8 cellular contexts compared by ENCODE assay signal in genomic region chr7:150322114-150322832, GRCh38. TPM values are rescaled to one million over a fixed set of nuclear protein-coding genes. Genes with fewer than 3 reads are reported as not detected.
A peak's percentile ranks its signal among the peaks of the same experiment; 100 is the strongest.
DNase-seq lines count a peak whose midpoint lies in the region; ATAC-seq and TF ChIP-seq lines count a peak whose summit lies in the region.

No MANE protein-coding gene starts in this region.

- H3K4me1 Mint-ChIP-seq in activated T-cell treated with anti-CD3 and anti-CD28 coated beads, Interleukin-2, amount 50 U/mL, for 4 hours (ENCODE audit: low read depth), result peaks cover 47% of the 10 kb centered on the region
- H3K4me1 Mint-ChIP-seq in immature natural killer cell (peaks cover 31 to 34% of the 10 kb centered on the region in 2 donors), osteocyte (ENCODE audit: unreplicated experiment) (no peaks in the 10 kb centered on the region)

- ATAC-seq in GM19395 (IDR thresholded peaks at IDR 0.05; ENCODE audit: unreplicated experiment), result peak; percentile 33
- ATAC-seq in activated T-cell treated with anti-CD3 and anti-CD28 coated beads, Interleukin-2, amount 50 U/mL, for 4 hours, result peak; percentile 17 to 27

- no peaks in the 10 kb centered on the region for H3K9me3 Mint-ChIP-seq in activated T-cell treated with anti-CD3 and anti-CD28 coated beads, Interleukin-2, amount 50 U/mL, for 4 hours
- H3K9me3 Mint-ChIP-seq in immature natural killer cell, result no peaks in the 10 kb centered on the region
- no peaks in the 10 kb centered on the region for H3K9me3 Mint-ChIP-seq in osteocyte (ENCODE audit: unreplicated experiment)

- no peaks in the 10 kb centered on the region for H3K27me3 Mint-ChIP-seq in activated T-cell treated with anti-CD3 and anti-CD28 coated beads, Interleukin-2, amount 50 U/mL, for 4 hours (ENCODE audit: low read depth)
- H3K27me3 Mint-ChIP-seq in immature natural killer cell (ENCODE audit: low read depth in 3 of 3) (peaks cover 2% of the 10 kb centered on the region in 3 donors), osteocyte (ENCODE audit: unreplicated experiment) (peaks cover 6% of the 10 kb centered on the region)

- TF ChIP-seq CTCF in osteocyte (IDR thresholded peaks at IDR 0.05), result no peak

- H3K36me3 Mint-ChIP-seq in activated T-cell treated with anti-CD3 and anti-CD28 coated beads, Interleukin-2, amount 50 U/mL, for 4 hours (ENCODE audit: insufficient read depth), result peaks cover 19% of the 10 kb centered on the region
- H3K36me3 Mint-ChIP-seq in immature natural killer cell, result peaks cover 10 to 18% (median 16%) of the 10 kb centered on the region in 3 donors
- no peaks in the 10 kb centered on the region for H3K36me3 Mint-ChIP-seq in osteocyte (ENCODE audit: unreplicated experiment)

- intact Hi-C loops in posterior cingulate gyrus (cut with DNase I), result no loop called here

- H3K4me3 Mint-ChIP-seq in activated T-cell treated with anti-CD3 and anti-CD28 coated beads, Interleukin-2, amount 50 U/mL, for 4 hours, result peak overlapping the region; percentile 96
- H3K4me3 Mint-ChIP-seq in immature natural killer cell (peak overlapping the region; percentile 93 to 98 (median 96)), osteocyte (ENCODE audit: unreplicated experiment) (no peak overlapping the region)

- H3K27ac Mint-ChIP-seq in immature natural killer cell (peak overlapping the region; percentile 91 to 95 (median 93)), osteocyte (ENCODE audit: unreplicated experiment) (no peak overlapping the region)

- DNase-seq in NCI-H146 treated with DMSO at 0.1 percent for 48 hours (lab: John Stamatoyannopoulos, UW; ENCODE audit: unreplicated experiment) (peak; percentile 14), immature natural killer cell (peak; percentile 22 to 47 (median 24)), posterior cingulate gyrus (no peak), osteocyte (ENCODE audit: extremely low spot score, unreplicated experiment) (no peak), NCI-H526 treated with DMSO at 0.1 percent for 48 hours (lab: John Stamatoyannopoulos, UW) (no peak)
- peak; percentile 61 for DNase-seq in activated T-cell treated with anti-CD3 and anti-CD28 coated beads, Interleukin-2, amount 50 U/mL, for 4 hours
- peak; percentile 11 to 26 for DNase-seq in stimulated activated CD8-positive, alpha-beta memory T cell treated with anti-CD3 and anti-CD28 coated beads, Interleukin-2, amount 100 ng/mL, for 1 hour (ENCODE audit: low read depth in 2 of 2)

RNA-seq across cellular contexts. Expression of gene LRRC61, which starts 0.9 kb away (rescaled TPM):
- total RNA-seq in activated T-cell treated with anti-CD3 and anti-CD28 coated beads, Interleukin-2, amount 50 U/mL, for 4 hours, result 10 to 100 TPM; 24.5 to 29.4 (median 26.1) TPM
- polyA plus RNA-seq in immature natural killer cell, result 10 to 100 TPM; 19.4 to 26.6 (median 20.6) TPM
- total RNA-seq in osteocyte, result not detected in 2 replicates

RNA-seq across cellular contexts. Expression of gene ACTR3C, which starts 1.1 kb away (rescaled TPM):
- 1 to 10 TPM; 5.1 to 7.0 (median 5.5) TPM for total RNA-seq in activated T-cell treated with anti-CD3 and anti-CD28 coated beads, Interleukin-2, amount 50 U/mL, for 4 hours
- polyA plus RNA-seq in immature natural killer cell, result 1 to 10 TPM; 3.6 to 8.8 (median 6.5) TPM
- not detected in 2 replicates for total RNA-seq in osteocyte

RNA-seq across cellular contexts. Expression of gene RARRES2, which starts 19.2 kb away (rescaled TPM):
- total RNA-seq in activated T-cell treated with anti-CD3 and anti-CD28 coated beads, Interleukin-2, amount 50 U/mL, for 4 hours, result 1 to 10 TPM; 1.2 to 1.4 (median 1.3) TPM
- polyA plus RNA-seq in immature natural killer cell, result not detected
- total RNA-seq in osteocyte, result not detected in 2 replicates

RNA-seq across cellular contexts. Expression of gene REPIN1, which starts 46.3 kb away (rescaled TPM):
- total RNA-seq in activated T-cell treated with anti-CD3 and anti-CD28 coated beads, Interleukin-2, amount 50 U/mL, for 4 hours, result 10 to 100 TPM; 54.7 to 68.4 (median 62.6) TPM
- polyA plus RNA-seq in immature natural killer cell, result 10 to 100 TPM; 40.6 to 86.0 (median 43.2) TPM
- 66.3 and 72.9 TPM in 2 replicates for total RNA-seq in osteocyte

RNA-seq across cellular contexts. Expression of gene ZNF775, which starts 56.9 kb away (rescaled TPM):
- total RNA-seq in activated T-cell treated with anti-CD3 and anti-CD28 coated beads, Interleukin-2, amount 50 U/mL, for 4 hours, result 1 to 10 TPM; 3.4 to 4.5 (median 4.2) TPM
- 1 to 10 TPM; 3.3 to 5.5 (median 5.5) TPM for polyA plus RNA-seq in immature natural killer cell
- total RNA-seq in osteocyte, result 5.9 and 8.0 TPM in 2 replicates

Comparison
In these comparisons a context has a peak if more than half of its experiments do, and no peak if none do; other contexts are left out.
1. DNase-seq: peak in NCI-H146 treated with DMSO at 0.1 percent for 48 hours (single experiment), activated T-cell treated with anti-CD3 and anti-CD28 coated beads, Interleukin-2, amount 50 U/mL, for 4 hours (single experiment), immature natural killer cell (3 of 3) and stimulated activated CD8-positive, alpha-beta memory T cell treated with anti-CD3 and anti-CD28 coated beads, Interleukin-2, amount 100 ng/mL, for 1 hour (2 of 2); none in posterior cingulate gyrus (0 of 10), osteocyte (single experiment) and NCI-H526 treated with DMSO at 0.1 percent for 48 hours (single experiment).
2. RNA of gene LRRC61, which starts 0.9 kb away (total RNA-seq): 24.5 to 29.4 TPM in activated T-cell treated with anti-CD3 and anti-CD28 coated beads, Interleukin-2, amount 50 U/mL, for 4 hours; not detected in osteocyte; every median in the first group is over 10 times any median in the second.